Comparison of ENCODE assay signal across 21 cellular contexts in the genomic region with DNA sequence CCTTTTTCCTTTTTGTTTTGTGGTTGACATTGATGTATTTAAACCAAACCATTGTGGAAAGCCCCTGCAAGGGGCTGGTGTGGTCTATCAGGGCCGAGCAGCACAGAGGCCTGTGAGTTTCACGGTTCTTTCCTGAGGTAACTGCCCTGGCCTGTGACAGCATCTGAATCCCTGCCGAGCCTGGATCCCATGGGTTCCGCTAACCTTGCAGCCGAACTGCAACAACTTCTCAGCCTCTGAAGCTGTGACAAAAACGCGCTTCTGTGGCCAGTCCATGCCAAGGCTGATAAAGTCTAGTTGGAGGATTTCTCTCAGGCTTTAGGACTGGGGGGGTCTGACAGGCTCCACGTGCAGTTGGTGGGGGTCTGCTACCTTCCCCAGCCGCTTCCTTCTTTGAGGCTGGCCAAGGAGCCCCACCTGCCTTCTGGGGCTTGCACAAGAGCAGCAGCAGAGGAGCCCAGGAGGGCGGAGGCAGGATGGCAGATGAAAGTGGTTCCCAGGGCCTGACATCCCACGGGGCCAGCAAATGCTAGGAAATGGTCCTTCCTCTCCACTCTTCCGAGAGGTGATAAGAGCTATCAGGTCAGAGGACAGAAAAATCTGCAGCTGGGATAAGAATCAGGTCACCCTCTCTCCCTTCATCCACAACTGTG.
"Had no signal": no experiment of that assay in that cellular context is flagged by ENCODE, and none has a peak within 500 bp of the region (broad histone marks: within the 10 kb centered on the region; RNA-seq: fewer than 3 reads in every experiment).

No MANE protein-coding gene starts in this region.

- H3K27me3 Mint-ChIP-seq: activated CD4-positive, alpha-beta memory T cell treated with anti-CD3 and anti-CD28 coated beads, Interleukin-2, amount 10 ng/mL, durations not matched to agents 7 days and 5 days; activated CD4-positive, alpha-beta T cell treated with anti-CD3 and anti-CD28 coated beads, Interleukin-2, amount 10 ng/mL, durations not matched to agents 24 days and 14 days; activated naive CD4-positive, alpha-beta T cell treated with anti-CD3 and anti-CD28 coated beads, Interleukin-2, amount 10 ng/mL, durations not matched to agents 7 days and 5 days; brain; naive thymus-derived CD8-positive, alpha-beta T cell; progenitor cell of endocrine pancreas had no signal

- H3K4me3 ChIP-seq: esophagus muscularis mucosa, left lung, lung, neural progenitor cell, stomach, suprapubic skin, tibial nerve had no signal

- H3K4me3 Mint-ChIP-seq: activated CD4-positive, alpha-beta memory T cell treated with anti-CD3 and anti-CD28 coated beads, Interleukin-2, amount 10 ng/mL, durations not matched to agents 7 days and 5 days; activated CD4-positive, alpha-beta T cell treated with anti-CD3 and anti-CD28 coated beads, Interleukin-2, amount 10 ng/mL, durations not matched to agents 24 days and 14 days; activated naive CD4-positive, alpha-beta T cell treated with anti-CD3 and anti-CD28 coated beads, Interleukin-2, amount 10 ng/mL, durations not matched to agents 7 days and 5 days; brain; neural progenitor cell had no signal

- H3K27ac Mint-ChIP-seq: activated CD4-positive, alpha-beta memory T cell treated with anti-CD3 and anti-CD28 coated beads, Interleukin-2, amount 10 ng/mL, durations not matched to agents 7 days and 5 days; activated CD4-positive, alpha-beta T cell treated with anti-CD3 and anti-CD28 coated beads, Interleukin-2, amount 10 ng/mL, durations not matched to agents 24 days and 14 days; activated naive CD4-positive, alpha-beta T cell treated with anti-CD3 and anti-CD28 coated beads, Interleukin-2, amount 10 ng/mL, durations not matched to agents 7 days and 5 days; brain; neural progenitor cell; progenitor cell of endocrine pancreas had no signal

- H3K27me3 ChIP-seq: esophagus muscularis mucosa, left lung, neural progenitor cell, stomach, suprapubic skin, tibial nerve had no signal

- ATAC-seq: activated CD4-positive, CD25-positive, alpha-beta regulatory T cell treated with anti-CD3 and anti-CD28 coated beads, Interleukin-2, amount 50 U/mL, for 24 hours; left lung; naive thymus-derived CD8-positive, alpha-beta T cell had no signal

- H3K27ac ChIP-seq: esophagus muscularis mucosa, left lung, neural progenitor cell, stomach, suprapubic skin, tibial nerve had no signal

- H3K9me3 Mint-ChIP-seq: activated CD4-positive, alpha-beta memory T cell treated with anti-CD3 and anti-CD28 coated beads, Interleukin-2, amount 10 ng/mL, durations not matched to agents 7 days and 5 days; activated CD4-positive, alpha-beta T cell treated with anti-CD3 and anti-CD28 coated beads, Interleukin-2, amount 10 ng/mL, durations not matched to agents 24 days and 14 days; activated naive CD4-positive, alpha-beta T cell treated with anti-CD3 and anti-CD28 coated beads, Interleukin-2, amount 10 ng/mL, durations not matched to agents 7 days and 5 days; brain; naive thymus-derived CD8-positive, alpha-beta T cell; neural progenitor cell had no signal

- H3K4me1 Mint-ChIP-seq: activated CD4-positive, alpha-beta memory T cell treated with anti-CD3 and anti-CD28 coated beads, Interleukin-2, amount 10 ng/mL, durations not matched to agents 7 days and 5 days; activated naive CD4-positive, alpha-beta T cell treated with anti-CD3 and anti-CD28 coated beads, Interleukin-2, amount 10 ng/mL, durations not matched to agents 7 days and 5 days; brain had no signal

- DNase-seq: activated CD4-positive, alpha-beta memory T cell treated with anti-CD3 and anti-CD28 coated beads, Interleukin-2, amount 10 ng/mL, durations not matched to agents 7 days and 5 days; activated CD4-positive, alpha-beta T cell treated with anti-CD3 and anti-CD28 coated beads, Interleukin-2, amount 10 ng/mL, durations not matched to agents 24 days and 14 days; activated effector memory CD4-positive, alpha-beta T cell treated with anti-CD3 and anti-CD28 coated beads, Interleukin-2, amount 50 U/mL, for 16 hours; activated naive CD4-positive, alpha-beta T cell treated with anti-CD3 and anti-CD28 coated beads, Interleukin-2, amount 10 ng/mL, durations not matched to agents 7 days and 5 days; anterior cingulate cortex; dermis blood vessel endothelial cell; effector memory CD4-positive, alpha-beta T cell; hippocampal formation; kidney glomerular epithelial cell; left lung; naive thymus-derived CD8-positive, alpha-beta T cell; stimulated activated CD4-positive, alpha-beta T cell treated with anti-CD3 and anti-CD28 coated beads, Interleukin-4, amount 100 ng/mL, for 24 hours; stomach had no signal

- H3K9me3 ChIP-seq: esophagus muscularis mucosa, left lung, stomach, suprapubic skin, tibial nerve had no signal

- H3K36me3 ChIP-seq: neural progenitor cell had no signal
